ENCODE assay signal across 1 cellular context in the genomic region with DNA sequence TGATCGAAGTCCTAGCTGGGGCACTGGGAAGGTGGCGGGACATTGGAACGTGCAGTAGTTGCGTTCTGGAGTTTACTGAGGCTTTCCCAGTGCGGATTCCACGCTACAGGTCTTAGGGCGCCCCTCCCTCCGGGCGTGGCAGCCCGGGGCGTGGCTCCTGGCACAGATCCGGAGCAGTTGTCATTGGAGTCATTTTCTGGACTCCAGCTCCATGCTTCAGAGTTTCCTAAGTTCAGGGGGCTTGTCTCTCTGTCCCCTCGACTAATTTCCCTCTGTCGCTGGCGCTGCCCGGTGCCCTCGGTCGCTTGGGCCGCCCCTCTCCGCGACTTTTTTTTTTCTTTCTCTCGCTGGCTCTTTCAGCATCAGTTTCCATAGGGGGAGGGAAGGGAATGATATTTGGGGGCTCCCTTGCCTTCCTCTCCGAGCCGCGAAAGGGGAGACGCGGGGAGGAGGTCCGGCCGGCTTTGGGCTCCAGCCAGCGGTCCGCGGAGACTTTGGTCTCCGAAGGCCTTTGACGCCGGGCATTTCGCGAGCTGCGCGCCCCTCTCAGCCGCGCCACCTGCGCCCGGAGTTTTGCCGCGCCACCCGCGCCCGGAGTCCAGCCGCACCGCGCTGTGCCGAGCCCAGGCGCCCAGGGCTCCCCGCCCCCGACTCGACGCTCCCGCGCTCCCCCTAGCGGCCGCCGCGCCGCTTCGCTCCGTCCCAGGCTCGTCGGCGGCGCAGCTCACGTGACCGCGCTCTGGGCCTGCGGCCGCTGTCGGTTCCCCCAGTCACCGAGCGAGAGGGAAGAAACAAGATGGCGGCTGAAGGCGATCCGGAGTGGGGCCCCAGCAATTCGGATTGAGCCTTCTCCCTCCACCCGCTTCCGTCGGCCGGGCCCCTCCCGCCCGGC.
TF ChIP-seq lines count a peak whose summit lies in the region.

A gene with protein sequence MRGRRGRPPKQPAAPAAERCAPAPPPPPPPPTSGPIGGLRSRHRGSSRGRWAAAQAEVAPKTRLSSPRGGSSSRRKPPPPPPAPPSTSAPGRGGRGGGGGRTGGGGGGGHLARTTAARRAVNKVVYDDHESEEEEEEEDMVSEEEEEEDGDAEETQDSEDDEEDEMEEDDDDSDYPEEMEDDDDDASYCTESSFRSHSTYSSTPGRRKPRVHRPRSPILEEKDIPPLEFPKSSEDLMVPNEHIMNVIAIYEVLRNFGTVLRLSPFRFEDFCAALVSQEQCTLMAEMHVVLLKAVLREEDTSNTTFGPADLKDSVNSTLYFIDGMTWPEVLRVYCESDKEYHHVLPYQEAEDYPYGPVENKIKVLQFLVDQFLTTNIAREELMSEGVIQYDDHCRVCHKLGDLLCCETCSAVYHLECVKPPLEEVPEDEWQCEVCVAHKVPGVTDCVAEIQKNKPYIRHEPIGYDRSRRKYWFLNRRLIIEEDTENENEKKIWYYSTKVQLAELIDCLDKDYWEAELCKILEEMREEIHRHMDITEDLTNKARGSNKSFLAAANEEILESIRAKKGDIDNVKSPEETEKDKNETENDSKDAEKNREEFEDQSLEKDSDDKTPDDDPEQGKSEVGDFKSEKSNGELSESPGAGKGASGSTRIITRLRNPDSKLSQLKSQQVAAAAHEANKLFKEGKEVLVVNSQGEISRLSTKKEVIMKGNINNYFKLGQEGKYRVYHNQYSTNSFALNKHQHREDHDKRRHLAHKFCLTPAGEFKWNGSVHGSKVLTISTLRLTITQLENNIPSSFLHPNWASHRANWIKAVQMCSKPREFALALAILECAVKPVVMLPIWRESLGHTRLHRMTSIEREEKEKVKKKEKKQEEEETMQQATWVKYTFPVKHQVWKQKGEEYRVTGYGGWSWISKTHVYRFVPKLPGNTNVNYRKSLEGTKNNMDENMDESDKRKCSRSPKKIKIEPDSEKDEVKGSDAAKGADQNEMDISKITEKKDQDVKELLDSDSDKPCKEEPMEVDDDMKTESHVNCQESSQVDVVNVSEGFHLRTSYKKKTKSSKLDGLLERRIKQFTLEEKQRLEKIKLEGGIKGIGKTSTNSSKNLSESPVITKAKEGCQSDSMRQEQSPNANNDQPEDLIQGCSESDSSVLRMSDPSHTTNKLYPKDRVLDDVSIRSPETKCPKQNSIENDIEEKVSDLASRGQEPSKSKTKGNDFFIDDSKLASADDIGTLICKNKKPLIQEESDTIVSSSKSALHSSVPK (N-terminal part only) (plus strand): TSS at position 769 of the 892 bp plus-strand sequence. CDS start 222 bp downstream, outside the sequence.

TF ChIP-seq in SK-N-SH treated with all-trans-retinoic acid at 6 μM for 48 hours, 23 proteins besides CTCF, POLR2A, EP300 and RAD21 (continued from another document):
- TF ChIP-seq, protein P1, sequence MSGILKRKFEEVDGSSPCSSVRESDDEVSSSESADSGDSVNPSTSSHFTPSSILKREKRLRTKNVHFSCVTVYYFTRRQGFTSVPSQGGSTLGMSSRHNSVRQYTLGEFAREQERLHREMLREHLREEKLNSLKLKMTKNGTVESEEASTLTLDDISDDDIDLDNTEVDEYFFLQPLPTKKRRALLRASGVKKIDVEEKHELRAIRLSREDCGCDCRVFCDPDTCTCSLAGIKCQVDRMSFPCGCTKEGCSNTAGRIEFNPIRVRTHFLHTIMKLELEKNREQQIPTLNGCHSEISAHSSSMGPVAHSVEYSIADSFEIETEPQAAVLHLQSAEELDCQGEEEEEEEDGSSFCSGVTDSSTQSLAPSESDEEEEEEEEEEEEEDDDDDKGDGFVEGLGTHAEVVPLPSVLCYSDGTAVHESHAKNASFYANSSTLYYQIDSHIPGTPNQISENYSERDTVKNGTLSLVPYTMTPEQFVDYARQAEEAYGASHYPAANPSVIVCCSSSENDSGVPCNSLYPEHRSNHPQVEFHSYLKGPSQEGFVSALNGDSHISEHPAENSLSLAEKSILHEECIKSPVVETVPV (CRISPR knock-in tag; IDR thresholded peaks at IDR 0.05), result no peak
- peak; percentile 70; the same call in 1 of the 2 replicates for TF ChIP-seq ZFP3 (CRISPR knock-in tag; IDR thresholded peaks at IDR 0.05)
- 0 out of 2 replicates have a peak, but pooled peaks have one; percentile 28 for TF ChIP-seq SNAI2 (CRISPR knock-in tag; IDR thresholded peaks at IDR 0.05)
- no peak for TF ChIP-seq OSR1 (CRISPR knock-in tag; IDR thresholded peaks at IDR 0.05)
- no peak for TF ChIP-seq PPARA (CRISPR knock-in tag; IDR thresholded peaks at IDR 0.05; ENCODE audit: borderline replicate concordance)
- TF ChIP-seq GLIS3 (CRISPR knock-in tag; IDR thresholded peaks at IDR 0.05), result no peak
- TF ChIP-seq TCF4 (CRISPR knock-in tag; IDR thresholded peaks at IDR 0.05; ENCODE audit: borderline replicate concordance), result no peak
- TF ChIP-seq, protein P2, sequence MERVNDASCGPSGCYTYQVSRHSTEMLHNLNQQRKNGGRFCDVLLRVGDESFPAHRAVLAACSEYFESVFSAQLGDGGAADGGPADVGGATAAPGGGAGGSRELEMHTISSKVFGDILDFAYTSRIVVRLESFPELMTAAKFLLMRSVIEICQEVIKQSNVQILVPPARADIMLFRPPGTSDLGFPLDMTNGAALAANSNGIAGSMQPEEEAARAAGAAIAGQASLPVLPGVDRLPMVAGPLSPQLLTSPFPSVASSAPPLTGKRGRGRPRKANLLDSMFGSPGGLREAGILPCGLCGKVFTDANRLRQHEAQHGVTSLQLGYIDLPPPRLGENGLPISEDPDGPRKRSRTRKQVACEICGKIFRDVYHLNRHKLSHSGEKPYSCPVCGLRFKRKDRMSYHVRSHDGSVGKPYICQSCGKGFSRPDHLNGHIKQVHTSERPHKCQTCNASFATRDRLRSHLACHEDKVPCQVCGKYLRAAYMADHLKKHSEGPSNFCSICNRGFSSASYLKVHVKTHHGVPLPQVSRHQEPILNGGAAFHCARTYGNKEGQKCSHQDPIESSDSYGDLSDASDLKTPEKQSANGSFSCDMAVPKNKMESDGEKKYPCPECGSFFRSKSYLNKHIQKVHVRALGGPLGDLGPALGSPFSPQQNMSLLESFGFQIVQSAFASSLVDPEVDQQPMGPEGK (CRISPR knock-in tag; IDR thresholded peaks at IDR 0.05; ENCODE audit: borderline replicate concordance), result no peak
- TF ChIP-seq BACH2 (CRISPR knock-in tag; IDR thresholded peaks at IDR 0.05; ENCODE audit: borderline replicate concordance), result no peak
- TF ChIP-seq ZNF565 (CRISPR knock-in tag; conservative IDR thresholded peaks at IDR 0.05; ENCODE audit: low read depth), result 0 out of 2 replicates have a peak, but pooled peaks have one; percentile 34
- TF ChIP-seq ZC3H10 (CRISPR knock-in tag; IDR thresholded peaks at IDR 0.05), result no peak
- no peak for TF ChIP-seq CSDC2 (CRISPR knock-in tag; IDR thresholded peaks at IDR 0.05)
